Comparison of ENCODE assay signal across 12 cellular contexts in genomic region chr1:113808450-113809195, GRCh38. TPM values are rescaled to one million over a fixed set of nuclear protein-coding genes. Genes with fewer than 3 reads are reported as not detected.
DNase-seq lines count a peak whose midpoint lies in the region; ATAC-seq, FAIRE-seq and TF ChIP-seq lines count a peak whose summit lies in the region.
"Had no signal": no experiment of that assay in that cellular context is flagged by ENCODE, and none has a peak within 500 bp of the region (broad histone marks: within the 10 kb centered on the region; RNA-seq: fewer than 3 reads in every experiment).

No MANE protein-coding gene starts in this region.

- DNase-seq in T-helper 1 cell: no peak
- DNase-seq in epithelial cell of prostate (ENCODE audit: low read depth, low spot score): no peak
- peak; percentile 37 for DNase-seq in small intestine
- DNase-seq in superior temporal gyrus (ENCODE audit: extremely low spot score): no peak
- no peak for DNase-seq in right atrium auricular region (ENCODE audit: low spot score)
- DNase-seq: H7, NCI-H1092 had no signal

- H3K36me3 ChIP-seq in small intestine (ENCODE audit: control insufficient read depth in 2 of 2, insufficient read depth in 2 of 2, low read length in 2 of 2) (peaks cover 0 to 2% of the 10 kb centered on the region in 2 donors), right atrium auricular region (no peaks in the 10 kb centered on the region)

- H3K27me3 ChIP-seq in small intestine (ENCODE audit: control insufficient read depth in 2 of 2, insufficient read depth in 2 of 2, low read length in 2 of 2) (no peaks in the 10 kb centered on the region), right atrium auricular region (no peaks in the 10 kb centered on the region)

- H3K27ac ChIP-seq in epithelial cell of prostate (peak overlapping the region; percentile 52), small intestine (ENCODE audit: low read depth in 1 of 2, low read length in 1 of 2) (peak overlapping the region in 1 of 2 donors; percentile 5), right atrium auricular region (no peak overlapping the region)
- H3K27ac ChIP-seq: parathyroid adenoma had no signal

- no peaks in the 10 kb centered on the region for H3K27me3 Mint-ChIP-seq in T-helper 1 cell treated with Interleukin-12 subunit alpha and Interleukin-12 subunit beta and Interleukin-4 antibody, amounts not matched to agents 30 μg/mL and 1 μg/mL, for 36 hours (ENCODE audit: low read depth)

- no peak for ATAC-seq in SK-N-SH treated with all-trans-retinoic acid at 6 μM for 48 hours
- no peak for ATAC-seq in HG03196 (IDR thresholded peaks at IDR 0.05; ENCODE audit: unreplicated experiment)

- H3K4me1 ChIP-seq in small intestine (ENCODE audit: control insufficient read depth in 2 of 2, insufficient read depth in 1 of 2, low read depth in 1 of 2, low read length in 1 of 2) (peaks cover 5 to 7% of the 10 kb centered on the region in 2 donors), right atrium auricular region (peaks cover 0 to 36% of the 10 kb centered on the region in 2 donors)

- H3K36me3 Mint-ChIP-seq in T-helper 1 cell treated with Interleukin-12 subunit alpha and Interleukin-12 subunit beta and Interleukin-4 antibody, amounts not matched to agents 30 μg/mL and 1 μg/mL, for 36 hours (ENCODE audit: low read depth): peaks cover 21% of the 10 kb centered on the region

- H3K4me3 Mint-ChIP-seq in T-helper 1 cell treated with Interleukin-12 subunit alpha and Interleukin-12 subunit beta and Interleukin-4 antibody, amounts not matched to agents 30 μg/mL and 1 μg/mL, for 36 hours: peak overlapping the region; percentile 19

- WGBS in small intestine, 3 donors: 92 to 93% (median 92%) methylated on average over 4 of the region's 4 CpGs

- no peak overlapping the region for H3K4me3 ChIP-seq in small intestine (ENCODE audit: low read depth in 1 of 2, low read length in 2 of 2)
- H3K4me3 ChIP-seq in right atrium auricular region: no peak overlapping the region

- H3K9me3 ChIP-seq in small intestine (ENCODE audit: control insufficient read depth, low read depth) (no peaks in the 10 kb centered on the region), right atrium auricular region (no peaks in the 10 kb centered on the region)

- peaks cover 43% of the 10 kb centered on the region for H3K4me1 Mint-ChIP-seq in T-helper 1 cell treated with Interleukin-12 subunit alpha and Interleukin-12 subunit beta and Interleukin-4 antibody, amounts not matched to agents 30 μg/mL and 1 μg/mL, for 36 hours (ENCODE audit: low read depth)

- peak overlapping the region; percentile 5 for H3K27ac Mint-ChIP-seq in T-helper 1 cell treated with Interleukin-12 subunit alpha and Interleukin-12 subunit beta and Interleukin-4 antibody, amounts not matched to agents 30 μg/mL and 1 μg/mL, for 36 hours

- FAIRE-seq in small intestine (lab: Jason Lieb, UNC): no peak
- FAIRE-seq: islet of Langerhans had no signal

- H3K9me3 Mint-ChIP-seq in T-helper 1 cell treated with Interleukin-12 subunit alpha and Interleukin-12 subunit beta and Interleukin-4 antibody, amounts not matched to agents 30 μg/mL and 1 μg/mL, for 36 hours: no peaks in the 10 kb centered on the region

- no peak for TF ChIP-seq CTCF in right atrium auricular region (IDR thresholded peaks at IDR 0.05)

TF ChIP-seq in SK-N-SH treated with all-trans-retinoic acid at 6 μM for 48 hours, 23 proteins besides CTCF, POLR2A, EP300 and RAD21:
- TF ChIP-seq ZNF70 (CRISPR knock-in tag; IDR thresholded peaks at IDR 0.05): no peak
- TF ChIP-seq ZNF8 (CRISPR knock-in tag; IDR thresholded peaks at IDR 0.05): peak; percentile 97
- TF ChIP-seq CREB5 (CRISPR knock-in tag; IDR thresholded peaks at IDR 0.05; ENCODE audit: low read depth): no peak

RNA-seq across cellular contexts. Expression of gene RSBN1, which starts 3.7 kb away (rescaled TPM):
- polyA plus RNA-seq in small intestine: 1 to 10 TPM; 4.7 to 7.0 (median 5.1) TPM
- 10 to 100 TPM in 1 of 2 donors, 1 to 10 TPM in 1; 9.6 to 13.9 TPM for total RNA-seq in right atrium auricular region

RNA-seq across cellular contexts. Expression of gene PHTF1, which starts 49.3 kb away (rescaled TPM):
- 1 to 10 TPM in 2 of 3 donors, under 1 TPM in 1; 0.67 to 5.0 (median 2.7) TPM for polyA plus RNA-seq in small intestine
- 10 to 100 TPM in 1 of 2 donors, 1 to 10 TPM in 1; 8.6 to 12.4 TPM for total RNA-seq in right atrium auricular region
